Comparison of ENCODE assay signal across 10 cellular contexts in genomic region chr2:53445376-53446072, GRCh38.
A peak's percentile ranks its signal among the peaks of the same experiment; 100 is the strongest.
DNase-seq lines count a peak whose midpoint lies in the region; ATAC-seq, FAIRE-seq and TF ChIP-seq lines count a peak whose summit lies in the region.
"Had no signal": no experiment of that assay in that cellular context is flagged by ENCODE, and none has a peak within 500 bp of the region (broad histone marks: within the 10 kb centered on the region; RNA-seq: fewer than 3 reads in every experiment).

No MANE protein-coding gene starts in this region.

- TF ChIP-seq CTCF in H1 (IDR thresholded peaks at IDR 0.05; ENCODE audit: control extremely low read depth in 1 of 3, insufficient read depth in 1 of 3, low read depth in 1 of 3, low read length in 3 of 3) (no peak), thyroid gland (IDR thresholded peaks at IDR 0.05) (no peak), Caco-2 (IDR thresholded peaks at IDR 0.05; ENCODE audit: insufficient read depth in 1 of 2, low read depth in 1 of 2, low read length in 1 of 2, severe bottlenecking in 1 of 2, unreplicated experiment in 1 of 2) (no peak)

- H3K4me1 ChIP-seq in H1 (replicated peaks in 1 of 4; ENCODE audit: control insufficient read depth in 3 of 4, insufficient read depth in 4 of 4, low read length in 3 of 4) = no peaks in the 10 kb centered on the region
- peaks cover 11% of the 10 kb centered on the region for H3K4me1 ChIP-seq in SJCRH30
- no peaks in the 10 kb centered on the region for H3K4me1 ChIP-seq in thyroid gland
- no peaks in the 10 kb centered on the region for H3K4me1 ChIP-seq in Caco-2

- no peak overlapping the region for H2BK20ac ChIP-seq in H1 (ENCODE audit: low read length)

- H3K36me3 Mint-ChIP-seq in Caco-2 (ENCODE audit: insufficient read depth, unreplicated experiment) = no peaks in the 10 kb centered on the region

- no peak overlapping the region for H4K5ac ChIP-seq in H1 (ENCODE audit: insufficient read length, low read depth, low read length)

- 87% methylated on average over 7 of the region's 7 CpGs; no CpG with 5 or more reads in 1 of the 2 experiments for WGBS in H1 (ENCODE audit: extremely low coverage in 1 of 2, insufficient coverage in 1 of 2, insufficient read length in 1 of 2, insufficient replicate concordance in 2 of 2, low coverage in 1 of 2, low lambda C conversion rate in 2 of 2, missing lambda C conversion rate in 1 of 2), 2 experiments
- WGBS in thyroid gland, 2 donors = 68 to 82% methylated on average over 7 of the region's 7 CpGs

- H3K27me3 ChIP-seq in H1 (replicated peaks in 1 of 4; ENCODE audit: control insufficient read depth in 3 of 4, extremely low read depth in 1 of 4, insufficient read depth in 3 of 4, low read length in 3 of 4) (no peaks in the 10 kb centered on the region), SJCRH30 (no peaks in the 10 kb centered on the region), thyroid gland (no peaks in the 10 kb centered on the region), Caco-2 (replicated peaks; ENCODE audit: control insufficient read depth, insufficient read depth, low read length) (no peaks in the 10 kb centered on the region)
- H3K27me3 ChIP-seq: dorsolateral prefrontal cortex had no signal

- no peak for FAIRE-seq in H1 (lab: Jason Lieb, UNC)

- H3K27ac Mint-ChIP-seq in Caco-2 (ENCODE audit: unreplicated experiment) = no peak overlapping the region

- H3K27ac ChIP-seq in H1 (ENCODE audit: low read depth, low read length) (no peak overlapping the region), SJCRH30 (no peak overlapping the region), thyroid gland (no peak overlapping the region)
- H3K27ac ChIP-seq: dorsolateral prefrontal cortex had no signal

- H3K4ac ChIP-seq in H1 (replicated peaks; ENCODE audit: insufficient read length, low read depth, low read length) = no peak overlapping the region

- no peak overlapping the region for H2BK12ac ChIP-seq in H1 (ENCODE audit: low read depth, low read length)

- H3K36me3 ChIP-seq in H1 (ENCODE audit: control insufficient read depth in 2 of 4, insufficient read depth in 4 of 4, low read length in 3 of 4) = no peaks in the 10 kb centered on the region
- no peaks in the 10 kb centered on the region for H3K36me3 ChIP-seq in SJCRH30
- H3K36me3 ChIP-seq in thyroid gland = no peaks in the 10 kb centered on the region
- no peaks in the 10 kb centered on the region for H3K36me3 ChIP-seq in Caco-2 (ENCODE audit: control insufficient read depth, insufficient read depth, low read length)

- no peak overlapping the region for H4K8ac ChIP-seq in H1 (ENCODE audit: extremely low read depth, insufficient read depth, low read length)

- no TSS peak for BruUV-seq in Caco-2 (replicated peaks; lab: Mats Ljungman, UMichigan)

- no peaks in the 10 kb centered on the region for H3K23me2 ChIP-seq in H1 (ENCODE audit: low read depth, low read length)

- CTCF ChIA-PET in H1 (lab: Charles Lee; ENCODE audit: partially characterized antibody) (interaction anchor here (0.7 to 1.8 kb wide), 3 partner anchors 17 to 44 kb away, joined by 4 to 7 read pairs (median 4); no protein-coding TSS in a partner anchor), Caco-2 (lab: Charles Lee) (no interaction called here)

- no peak overlapping the region for H3K4me2 ChIP-seq in H1 (ENCODE audit: insufficient read depth in 1 of 2, low read depth in 2 of 2, low read length in 2 of 2)

- no peak for TF ChIP-seq EP300 in H1 (IDR thresholded peaks at IDR 0.05; ENCODE audit: borderline replicate concordance in 1 of 2, low read depth in 2 of 2, low read length in 2 of 2)

- peak; percentile 65 for ATAC-seq in GM19395 (IDR thresholded peaks at IDR 0.05; ENCODE audit: unreplicated experiment)
- peak; percentile 90 for ATAC-seq in HG03442 (IDR thresholded peaks at IDR 0.05; ENCODE audit: unreplicated experiment)
- no peak for ATAC-seq in sciatic nerve

- POLR2A ChIA-PET in H1 (lab: Charles Lee; ENCODE audit: partially characterized antibody) = no interaction called here
- POLR2A ChIA-PET in Caco-2 (lab: Charles Lee) = no interaction called here

- H2AFZ ChIP-seq in H1 (ENCODE audit: low read length) = peak overlapping the region; percentile 72; the same call in 1 of the 2 replicates

- H3K4me3 ChIP-seq in H1 (ENCODE audit: extremely low read depth in 1 of 4, insufficient read depth in 2 of 4, low read depth in 3 of 4, low read length in 4 of 4) = no peak overlapping the region
- H3K4me3 ChIP-seq in SJCRH30 = no peak overlapping the region
- H3K4me3 ChIP-seq in thyroid gland (replicated peaks in 1 of 3) = no peak overlapping the region
- no peak overlapping the region for H3K4me3 ChIP-seq in Caco-2 (ENCODE audit: low read depth, low read length)
- H3K4me3 ChIP-seq: dorsolateral prefrontal cortex had no signal

- no peaks in the 10 kb centered on the region for H4K20me1 ChIP-seq in H1 (replicated peaks in 1 of 2; ENCODE audit: control insufficient read depth in 1 of 2, insufficient read depth in 2 of 2, low read length in 2 of 2)

- no peak overlapping the region for H2BK120ac ChIP-seq in H1 (replicated peaks; ENCODE audit: low read depth, low read length)

- no peak overlapping the region for H3K18ac ChIP-seq in H1 (ENCODE audit: extremely low read depth, low read length)

- H3K56ac ChIP-seq in H1 (replicated peaks; ENCODE audit: insufficient read length, low read depth, low read length) = no peak overlapping the region

- TF ChIP-seq POLR2A in H1 (IDR thresholded peaks at IDR 0.05; ENCODE audit: control extremely low read depth in 1 of 2, low read depth in 2 of 2, low read length in 2 of 2) (no peak), thyroid gland (IDR thresholded peaks at IDR 0.05) (no peak)

- H3K23ac ChIP-seq in H1 (ENCODE audit: insufficient read length) = no peak overlapping the region

- H3K9me3 ChIP-seq in H1 (ENCODE audit: insufficient read depth in 2 of 2, low read depth in 1 of 2, low read length in 1 of 2) (no peaks in the 10 kb centered on the region), SJCRH30 (replicated peaks) (no peaks in the 10 kb centered on the region), thyroid gland (no peaks in the 10 kb centered on the region), Caco-2 (no peaks in the 10 kb centered on the region)

- H3K4me1 Mint-ChIP-seq in Caco-2 (ENCODE audit: low read depth, unreplicated experiment) = no peaks in the 10 kb centered on the region

- no peak overlapping the region for H3K4me3 Mint-ChIP-seq in Caco-2 (ENCODE audit: unreplicated experiment)

- peak; percentile 21 for DNase-seq in AG20443 (ENCODE audit: low spot score)
- DNase-seq in H1 (ENCODE audit: low read depth in 1 of 2, low spot score in 2 of 2) = no peak
- DNase-seq in sciatic nerve (ENCODE audit: low spot score) = no peak
- DNase-seq in SJCRH30 = no peak
- no peak for DNase-seq in thyroid gland
- no peak for DNase-seq in Caco-2
- DNase-seq: OCI-M1 had no signal

- no peaks in the 10 kb centered on the region for H3K79me2 ChIP-seq in H1 (ENCODE audit: control insufficient read depth in 1 of 2, insufficient read depth in 2 of 2, low read length in 2 of 2)

- no peak overlapping the region for H2AK5ac ChIP-seq in H1 (ENCODE audit: low read depth, low read length)

- H3K14ac ChIP-seq in H1 (ENCODE audit: insufficient read length) = no peak overlapping the region

- intact Hi-C loops in sciatic nerve (cut with DNase I) (no loop called here), thyroid gland (cut with DNase I) (no loop called here), Caco-2 (cut with micrococcal nuclease; ENCODE audit: unreplicated experiment) (no loop called here)

- H2BK15ac ChIP-seq in H1 (ENCODE audit: low read length) = no peak overlapping the region

- H3K9me3 Mint-ChIP-seq in Caco-2 (ENCODE audit: unreplicated experiment) = no peaks in the 10 kb centered on the region

- no peak overlapping the region for H3K9ac ChIP-seq in H1 (replicated peaks in 1 of 4; ENCODE audit: extremely low read depth in 1 of 4, low read depth in 3 of 4, low read length in 3 of 4)

- no peaks in the 10 kb centered on the region for H3K79me1 ChIP-seq in H1 (ENCODE audit: low read depth, low read length)

- H4K91ac ChIP-seq in H1 (replicated peaks; ENCODE audit: insufficient read length, low read length) = no peak overlapping the region

- H2BK5ac ChIP-seq in H1 (ENCODE audit: low read depth, low read length) = no peak overlapping the region

- peaks cover 5% of the 10 kb centered on the region for H3K27me3 Mint-ChIP-seq in Caco-2 (ENCODE audit: insufficient read depth, unreplicated experiment)

- TF ChIP-seq RAD21 in H1 (IDR thresholded peaks at IDR 0.05 in 1 of 2, conservative IDR thresholded peaks at IDR 0.05 in 1 of 2; ENCODE audit: low read depth in 2 of 2, low read length in 2 of 2) = no peak

TF ChIP-seq in H1, 55 proteins besides CTCF, POLR2A, EP300 and RAD21 (continues in another document):
- TF ChIP-seq EGR1 (IDR thresholded peaks at IDR 0.05; ENCODE audit: borderline replicate concordance, low read depth, low read length) = no peak
